ENCODE assay signal across 10 cellular contexts in the genomic region with DNA sequence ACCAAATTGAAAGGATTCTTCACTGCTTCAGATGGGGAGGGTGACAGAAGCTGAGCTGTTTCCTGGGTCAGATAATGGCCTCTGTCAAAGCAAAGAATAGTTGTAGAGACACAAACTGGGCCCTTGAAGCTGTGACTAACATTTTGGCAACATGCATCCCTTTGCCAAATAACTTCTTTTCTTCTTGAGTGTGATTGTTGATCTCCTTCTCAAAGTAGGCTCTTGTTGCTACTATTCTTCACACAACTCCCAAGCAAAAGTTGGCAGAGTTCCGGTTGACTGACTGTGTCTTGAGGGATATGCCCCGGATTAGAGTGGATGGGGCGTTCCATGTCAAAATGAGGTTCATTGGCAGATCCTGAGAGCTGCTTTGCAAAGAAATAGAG. TPM values are rescaled to one million over a fixed set of nuclear protein-coding genes. Genes with fewer than 3 reads are reported as not detected.
DNase-seq lines count a peak whose midpoint lies in the region; ATAC-seq and TF ChIP-seq lines count a peak whose summit lies in the region.
"Had no signal": no experiment of that assay in that cellular context is flagged by ENCODE, and none has a peak within 500 bp of the region (broad histone marks: within the 10 kb centered on the region; RNA-seq: fewer than 3 reads in every experiment).

No MANE protein-coding gene starts in this region.

- H3K27ac ChIP-seq in WERI-Rb-1: peak overlapping the region; percentile 54
- H3K27ac ChIP-seq in osteoblast (ENCODE audit: low read depth, low read length): peak overlapping the region; percentile 1
- no peak overlapping the region for H3K27ac ChIP-seq in MM.1S (ENCODE audit: low read length)

- H4K20me1 ChIP-seq in osteoblast (ENCODE audit: insufficient read depth, low read length) (peaks cover 13% of the 10 kb centered on the region), MM.1S (ENCODE audit: insufficient read depth, low read length) (no peaks in the 10 kb centered on the region)

- ATAC-seq in GM18519 (IDR thresholded peaks at IDR 0.05; ENCODE audit: low FRiP score, unreplicated experiment) (no peak), HG03039 (IDR thresholded peaks at IDR 0.05; ENCODE audit: unreplicated experiment) (no peak)

- H3K9me3 ChIP-seq in WERI-Rb-1 (ENCODE audit: severe bottlenecking) (no peaks in the 10 kb centered on the region), osteoblast (ENCODE audit: low read depth, low read length) (no peaks in the 10 kb centered on the region), MM.1S (replicated peaks; ENCODE audit: insufficient read depth, low read length) (no peaks in the 10 kb centered on the region)

- TF ChIP-seq CTCF in WERI-Rb-1 (IDR thresholded peaks at IDR 0.05; ENCODE audit: low read depth, low read length): no peak
- no peak for TF ChIP-seq CTCF in fibroblast of pulmonary artery (IDR thresholded peaks at IDR 0.05; ENCODE audit: low read length, missing control alignments)
- TF ChIP-seq CTCF in osteoblast (IDR thresholded peaks at IDR 0.05; ENCODE audit: extremely low read depth, low read depth, low read length): no peak
- TF ChIP-seq CTCF in MM.1S (IDR thresholded peaks at IDR 0.05; ENCODE audit: low read length): no peak

- no peak overlapping the region for H3K9ac ChIP-seq in MM.1S (ENCODE audit: low read length)

- no peak overlapping the region for H2AFZ ChIP-seq in osteoblast (ENCODE audit: low read length)
- no peak overlapping the region for H2AFZ ChIP-seq in MM.1S (ENCODE audit: low read length)

- no peaks in the 10 kb centered on the region for H3F3A ChIP-seq in MM.1S (ENCODE audit: insufficient read depth, low read length)

- H3K4me2 ChIP-seq in osteoblast (ENCODE audit: insufficient read depth, low read length) (peak overlapping the region; percentile 2), MM.1S (ENCODE audit: low read depth, low read length) (no peak overlapping the region)

- H3K9me2 ChIP-seq in MM.1S (replicated peaks; ENCODE audit: insufficient read depth, low read length): no peaks in the 10 kb centered on the region

- H3K27me3 ChIP-seq in WERI-Rb-1 (ENCODE audit: insufficient read depth, low read depth, severe bottlenecking): no peaks in the 10 kb centered on the region
- H3K27me3 ChIP-seq in osteoblast (ENCODE audit: insufficient read depth, low read length): no peaks in the 10 kb centered on the region
- H3K27me3 ChIP-seq in MM.1S (replicated peaks; ENCODE audit: insufficient read depth, low read length): no peaks in the 10 kb centered on the region

- H3K36me3 ChIP-seq in WERI-Rb-1 (peaks cover 45% of the 10 kb centered on the region), osteoblast (ENCODE audit: insufficient read depth, low read length) (peaks cover 3% of the 10 kb centered on the region), MM.1S (replicated peaks; ENCODE audit: insufficient read depth, low read length) (no peaks in the 10 kb centered on the region)

- H3K79me2 ChIP-seq in osteoblast (ENCODE audit: insufficient read depth, low read length): peaks cover 78% of the 10 kb centered on the region
- H3K79me2 ChIP-seq in MM.1S (ENCODE audit: low read length): peaks cover 59% of the 10 kb centered on the region

- DNase-seq in Ammon's horn (ENCODE audit: low spot score) (peak; percentile 77), WERI-Rb-1 (peak; percentile 51), fibroblast of pulmonary artery (ENCODE audit: low read depth) (peak; percentile 82), osteoblast (ENCODE audit: insufficient read length, low spot score, missing footprints) (no peak), MM.1S (no peak), NCI-H524 treated with DMSO at 0.1 percent for 48 hours (lab: John Stamatoyannopoulos, UW) (no peak)
- DNase-seq: activated naive CD4-positive, alpha-beta T cell treated with anti-CD3 and anti-CD28 coated beads, Interleukin-2, amount 50 U/mL, for 16 hours; COR-L47 had no signal

- H3K4me1 ChIP-seq in osteoblast (ENCODE audit: insufficient read depth, low read length) (peaks cover 8% of the 10 kb centered on the region), MM.1S (ENCODE audit: low read length) (no peaks in the 10 kb centered on the region; the same call in 1 of the 2 replicates)

- H3K4me3 ChIP-seq in WERI-Rb-1 (ENCODE audit: low read depth, low read length) (no peak overlapping the region), fibroblast of pulmonary artery (replicated peaks; ENCODE audit: low read depth, low read length) (no peak overlapping the region), osteoblast (ENCODE audit: insufficient read depth, low read length) (no peak overlapping the region), MM.1S (ENCODE audit: low read length) (no peak overlapping the region)

RNA-seq across cellular contexts. Expression of gene WIPF2, which starts 5.6 kb away (rescaled TPM):
- total RNA-seq in osteoblast: 8.0 and 8.5 TPM in 2 replicates

RNA-seq across cellular contexts. Expression of gene RAPGEFL1, which starts 47.4 kb away (rescaled TPM):
- total RNA-seq in osteoblast: 1.4 and 2.1 TPM in 2 replicates

Comparison
In these comparisons a context has a peak if more than half of its experiments do, and no peak if none do; other contexts are left out.
1. DNase-seq: peak in Ammon's horn (single experiment), WERI-Rb-1 (single experiment) and fibroblast of pulmonary artery (single experiment); none in osteoblast (single experiment), MM.1S (single experiment) and NCI-H524 treated with DMSO at 0.1 percent for 48 hours (single experiment).